In the genomic region with DNA sequence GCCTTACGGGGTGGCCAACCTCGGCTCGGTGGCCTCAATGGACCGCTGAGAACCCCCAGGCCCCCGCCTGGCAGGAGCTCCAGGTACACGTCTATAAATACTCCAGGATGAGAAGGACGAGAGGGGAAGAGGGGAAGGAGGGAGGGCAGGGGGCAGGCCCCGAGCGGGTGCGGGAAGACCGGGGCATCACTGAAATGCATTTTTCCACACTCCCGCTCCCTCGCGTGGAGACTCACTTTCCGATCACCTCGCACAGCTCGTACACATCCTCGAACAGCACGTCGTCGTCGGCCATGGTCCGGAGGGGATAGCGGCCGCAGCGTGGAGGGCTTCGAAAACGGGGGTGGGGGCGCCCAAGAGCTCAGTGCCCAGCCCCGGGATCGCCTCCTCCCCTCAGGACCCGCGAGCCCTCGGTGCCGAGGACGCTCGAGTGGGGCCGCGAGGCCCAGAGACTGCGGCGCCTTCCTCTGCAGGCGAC, we compare ENCODE assay signal across 8 cellular contexts. TPM values are rescaled to one million over a fixed set of nuclear protein-coding genes. Genes with fewer than 3 reads are reported as not detected.
DNase-seq lines count a peak whose midpoint lies in the region; ATAC-seq, FAIRE-seq and TF ChIP-seq lines count a peak whose summit lies in the region.

No MANE protein-coding gene starts in this region.

- CTCF ChIA-PET in RWPE1 (lab: Yijun Ruan, JAX): no interaction called here

- H4K20me1 ChIP-seq in keratinocyte (ENCODE audit: control insufficient read depth, extremely low read depth, insufficient read depth, low read length): no peaks in the 10 kb centered on the region

- dilution Hi-C loops in keratinocyte (cut with MboI; ENCODE audit: extremely low pct_ligation_motif_present, low sequenced_read_pairs): no loop called here

- POLR2A ChIA-PET in RWPE1 (lab: Yijun Ruan, JAX; ENCODE audit: low non-redundant PET): no interaction called here

- peak; percentile 28 for ATAC-seq in HG03135 (IDR thresholded peaks at IDR 0.05; ENCODE audit: unreplicated experiment)

- no peak for TF ChIP-seq CTCF in RWPE1 (conservative IDR thresholded peaks at IDR 0.05; ENCODE audit: low read depth)
- no peak for TF ChIP-seq CTCF in breast epithelium (IDR thresholded peaks at IDR 0.05)
- peak in 1 of 3 experiments; percentile 35 for TF ChIP-seq CTCF in keratinocyte (optimal IDR thresholded peaks at IDR 0.05 in 1 of 3, IDR thresholded peaks at IDR 0.05 in 1 of 3, conservative IDR thresholded peaks at IDR 0.05 in 1 of 3; ENCODE audit: extremely low read depth in 1 of 3, insufficient read depth in 2 of 3, low read length in 3 of 3)

- no peaks in the 10 kb centered on the region for H3K9me1 ChIP-seq in keratinocyte (ENCODE audit: control insufficient read depth, extremely low read depth, insufficient read depth, low read length)

- intact Hi-C loops in breast epithelium (cut with DNase I; ENCODE audit: low total_unique reads): loop anchor here (5.0 kb wide), 1 partner anchor 105 kb away; no protein-coding TSS in a partner anchor

- H3K27me3 ChIP-seq in breast epithelium: peaks cover 0 to 29% of the 10 kb centered on the region in 2 donors
- H3K27me3 ChIP-seq in keratinocyte (ENCODE audit: control insufficient read depth, extremely low read depth, insufficient read depth, low read length): no peaks in the 10 kb centered on the region

- DNase-seq in NK-92 treated with Interleukin-12 subunit alpha and Interleukin-12 subunit beta, amount 100 ng/mL, for 24 hours (lab: John Stamatoyannopoulos, UW): peak; percentile 32
- no peak for DNase-seq in NK-92 (lab: John Stamatoyannopoulos, UW; ENCODE audit: unreplicated experiment)
- no peak for DNase-seq in RWPE1 (ENCODE audit: low spot score)
- no peak for DNase-seq in breast epithelium (ENCODE audit: low spot score in 2 of 2)
- DNase-seq in keratinocyte (ENCODE audit: low read depth, low spot score): no peak
- DNase-seq in stimulated activated CD4-positive, alpha-beta T cell treated with anti-CD3 and anti-CD28 coated beads, Interleukin-15, amount 100 ng/mL, for 24 hours: peak; percentile 26
- DNase-seq in SIG-M5 treated with dmso at 0.1 percent for 504 hours (lab: John Stamatoyannopoulos, UW; ENCODE audit: unreplicated experiment): no peak

- no peaks in the 10 kb centered on the region for H3K9me3 ChIP-seq in breast epithelium
- no peaks in the 10 kb centered on the region for H3K9me3 ChIP-seq in keratinocyte (ENCODE audit: control insufficient read depth, low read depth, low read length)

- no peak for TF ChIP-seq POLR2A in breast epithelium (IDR thresholded peaks at IDR 0.05)

- H3K4me2 ChIP-seq in keratinocyte (ENCODE audit: control insufficient read depth, extremely low read depth, insufficient read depth, low read depth, low read length): peak overlapping the region; percentile 61

- peak overlapping the region; percentile 71 for H2AFZ ChIP-seq in keratinocyte (ENCODE audit: control insufficient read depth, low read length)

- H3K27ac ChIP-seq in RWPE1: peak overlapping the region; percentile 82
- peak overlapping the region; percentile 81 to 93 for H3K27ac ChIP-seq in breast epithelium
- H3K27ac ChIP-seq in keratinocyte (ENCODE audit: control insufficient read depth, insufficient read depth, low read length): peak overlapping the region; percentile 76

- H3K4me3 ChIP-seq in breast epithelium (peak overlapping the region; percentile 57 to 77 (median 64)), keratinocyte (ENCODE audit: control insufficient read depth in 2 of 3, extremely low read depth in 1 of 3, insufficient read depth in 2 of 3, low read depth in 1 of 3, low read length in 3 of 3) (peak overlapping the region; percentile 60 to 72 (median 61))

- no peak for FAIRE-seq in keratinocyte (lab: Jason Lieb, UNC)

- H3K79me2 ChIP-seq in keratinocyte (ENCODE audit: control insufficient read depth, insufficient read depth, low read length): peaks cover 37% of the 10 kb centered on the region

- H3K36me3 ChIP-seq in breast epithelium (no peaks in the 10 kb centered on the region), keratinocyte (ENCODE audit: control insufficient read depth in 2 of 2, extremely low read depth in 1 of 2, insufficient read depth in 2 of 2, low read length in 2 of 2) (no peaks in the 10 kb centered on the region)

- H3K9ac ChIP-seq in keratinocyte (ENCODE audit: control insufficient read depth, extremely low read depth, insufficient read depth, low read length): peak overlapping the region; percentile 72

- H3K4me1 ChIP-seq in breast epithelium: no peaks in the 10 kb centered on the region
- H3K4me1 ChIP-seq in keratinocyte (ENCODE audit: control insufficient read depth, extremely low read depth, insufficient read depth, low read length): no peaks in the 10 kb centered on the region

RNA-seq across cellular contexts. Expression of a gene that starts 0.6 kb away (rescaled TPM):
- total RNA-seq in breast epithelium: 100 to 1,000 TPM in 1 of 3 donors, 10 to 100 TPM in 2; 34.4 to 103 (median 52.4) TPM
- 19.6 to 33.7 TPM (median 22.0 TPM) in 3 replicates for polyA plus RNA-seq in keratinocyte
- 36.5 TPM for polyA plus RNA-seq in keratinocyte (2011; ENCODE audit: low read depth)
- 13.4 and 24.6 TPM in 2 replicates for polyA plus RNA-seq in keratinocyte (2011; cell fraction: cytosol; rRNA removed)
- 27.6 and 33.0 TPM in 2 replicates for polyA plus RNA-seq in keratinocyte (2011; cell fraction: nucleus; rRNA removed)
- polyA plus RNA-seq in keratinocyte (2012; ENCODE audit: low replicate concordance): 15.6 and 23.1 TPM in 2 replicates
- 11.0 to 54.6 TPM (median 31.9 TPM) in 3 replicates for polyA minus RNA-seq in keratinocyte
- 29.9 TPM for polyA minus RNA-seq in keratinocyte (2011; cell fraction: cytosol; rRNA and poly(A)+ RNA removed)
- 38.6 and 71.7 TPM in 2 replicates for polyA minus RNA-seq in keratinocyte (2011; cell fraction: nucleus; rRNA and poly(A)+ RNA removed)

Comparison
In these comparisons a context has a peak if more than half of its experiments do, and no peak if none do; other contexts are left out.
1. DNase-seq: peak in NK-92 treated with Interleukin-12 subunit alpha and Interleukin-12 subunit beta, amount 100 ng/mL, for 24 hours (single experiment) and stimulated activated CD4-positive, alpha-beta T cell treated with anti-CD3 and anti-CD28 coated beads, Interleukin-15, amount 100 ng/mL, for 24 hours (single experiment); none in NK-92 (single experiment), RWPE1 (single experiment), breast epithelium (0 of 2), keratinocyte (single experiment) and SIG-M5 treated with dmso at 0.1 percent for 504 hours (single experiment).
2. Peak in every context shown above with its lines, with median percentiles within 50 percentile points of each other: H3K27ac ChIP-seq.